In the genomic region with DNA sequence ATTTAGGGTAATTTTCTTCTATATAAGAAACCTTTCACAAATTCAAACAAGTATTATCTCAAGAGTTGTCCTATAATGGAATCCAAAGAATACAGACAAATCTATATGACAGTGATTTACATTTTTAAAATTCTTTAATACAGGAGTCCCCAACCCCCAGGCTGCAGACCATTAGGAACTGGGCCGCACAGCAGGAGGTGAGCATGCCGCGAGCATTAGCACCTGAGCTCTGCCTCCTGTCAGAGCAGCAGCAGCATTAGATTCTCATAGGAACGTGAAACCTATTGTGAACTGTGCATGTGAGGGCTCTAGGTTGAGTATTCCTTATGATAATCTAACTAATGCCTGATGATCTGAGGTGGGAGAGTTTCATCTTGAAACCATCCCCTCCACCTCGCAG, we compare ENCODE assay signal across 24 cellular contexts. TPM values are rescaled to one million over a fixed set of nuclear protein-coding genes. Genes with fewer than 3 reads are reported as not detected.
DNase-seq lines count a peak whose midpoint lies in the region; ATAC-seq and TF ChIP-seq lines count a peak whose summit lies in the region.
"Had no signal": no experiment of that assay in that cellular context is flagged by ENCODE, and none has a peak within 500 bp of the region (broad histone marks: within the 10 kb centered on the region; RNA-seq: fewer than 3 reads in every experiment).

No MANE protein-coding gene starts in this region.

- H3K36me3 Mint-ChIP-seq in GM23338 (ENCODE audit: low read depth) (no peaks in the 10 kb centered on the region), endodermal cell (ENCODE audit: low read depth) (no peaks in the 10 kb centered on the region), CD14-positive monocyte (peaks cover 7 to 10% of the 10 kb centered on the region in 2 donors)

- WGBS in HUES64 = 35% methylated on average over 5 of the region's 5 CpGs
- WGBS in endodermal cell (ENCODE audit: insufficient coverage in 1 of 2, insufficient read length in 1 of 2), 2 experiments = 31 to 63% methylated on average over 3 to 5 of the region's 5 CpGs
- no CpG with 5 or more reads among the region's 5 CpGs for WGBS in trophoblast cell (ENCODE audit: extremely low coverage, insufficient coverage, insufficient read length)

- H3F3A ChIP-seq in GM23338 (replicated peaks; ENCODE audit: low read depth) = no peaks in the 10 kb centered on the region

- no peak overlapping the region for H4K8ac ChIP-seq in trophoblast cell (ENCODE audit: low read depth, low read length)

- DNase-seq in GM23338 (ENCODE audit: low spot score) = peak; percentile 75
- peak; percentile 85 for DNase-seq in endodermal cell
- DNase-seq in trophoblast cell = peak in 1 of 2 donors; percentile 25
- no peak for DNase-seq in CD14-positive monocyte (ENCODE audit: low spot score)
- DNase-seq in NCI-H1105 treated with DMSO at 0.1 percent for 48 hours (lab: John Stamatoyannopoulos, UW) = no peak
- no peak for DNase-seq in RKO (ENCODE audit: low spot score)
- DNase-seq: Calu3; CD8-positive, alpha-beta memory T cell; DMS79 treated with DMSO at 0.1 percent for 48 hours; HFFc6; Kasumi-1; NCI-H1092 treated with DMSO at 0.1 percent for 48 hours; NCI-H1436 treated with DMSO at 0.1 percent for 48 hours; NCI-H2029; NCI-H2227 treated with DMSO at 0.1 percent for 48 hours; NCI-H526 treated with DMSO at 0.1 percent for 48 hours; SHP77 treated with DMSO at 0.1 percent for 48 hours; T-helper 1 cell had no signal

- H3K4me1 Mint-ChIP-seq in GM23338 (peaks cover 32% of the 10 kb centered on the region), endodermal cell (peaks cover 30% of the 10 kb centered on the region), CD14-positive monocyte (no peaks in the 10 kb centered on the region)

- H2AFZ ChIP-seq in GM23338 (no peak overlapping the region), trophoblast cell (ENCODE audit: insufficient read depth, low read length, poor library complexity) (no peak overlapping the region)

- H2AK5ac ChIP-seq in trophoblast cell (ENCODE audit: low read length) = no peak overlapping the region

- TF ChIP-seq CTCF in GM23338 (conservative IDR thresholded peaks at IDR 0.05; ENCODE audit: low read depth in 2 of 2) (no peak), endodermal cell (conservative IDR thresholded peaks at IDR 0.05) (no peak), CD14-positive monocyte (IDR thresholded peaks at IDR 0.05) (no peak)

- peak overlapping the region; percentile 75 for H3K18ac ChIP-seq in trophoblast cell (ENCODE audit: low read length)

- H3K79me2 ChIP-seq in GM23338 (replicated peaks; ENCODE audit: insufficient read depth) (peaks cover 48% of the 10 kb centered on the region), trophoblast cell (ENCODE audit: control insufficient read depth, insufficient read depth, low read length, poor library complexity) (no peaks in the 10 kb centered on the region)

- no peak overlapping the region for H4K91ac ChIP-seq in trophoblast cell (ENCODE audit: low read depth, low read length)

- no peak overlapping the region for H4K12ac ChIP-seq in trophoblast cell (ENCODE audit: low read depth, low read length)

- H3K27me3 ChIP-seq in GM23338 (ENCODE audit: insufficient read depth) (no peaks in the 10 kb centered on the region), HUES64 (ENCODE audit: insufficient read depth, low read length) (no peaks in the 10 kb centered on the region), endodermal cell (ENCODE audit: control insufficient read depth, insufficient read depth, low read length, poor library complexity, severe bottlenecking) (no peaks in the 10 kb centered on the region), trophoblast cell (ENCODE audit: insufficient read depth, low read length) (no peaks in the 10 kb centered on the region)

- H2BK120ac ChIP-seq in trophoblast cell (ENCODE audit: insufficient read depth, low read length, poor library complexity) = no peak overlapping the region

- ATAC-seq in GM23338 = peak; percentile 81
- ATAC-seq: K562, Panc1 had no signal

- H3K4me3 ChIP-seq in GM23338 (no peak overlapping the region), HUES64 (ENCODE audit: low read length) (0 out of 2 replicates have a peak overlapping the region, but pooled peaks have one; percentile 12), endodermal cell (ENCODE audit: low read length) (no peak overlapping the region), trophoblast cell (ENCODE audit: low read depth, low read length) (no peak overlapping the region)
- H3K4me3 ChIP-seq: HAP-1, K562 had no signal

- intact Hi-C loops in CD14-positive monocyte (cut with micrococcal nuclease) = no loop called here

- H3K4me2 ChIP-seq in GM23338 (peak overlapping the region; percentile 48), trophoblast cell (ENCODE audit: low read length) (no peak overlapping the region)

- H3K9ac ChIP-seq in HUES64 (ENCODE audit: low read depth, low read length) (no peak overlapping the region), endodermal cell (ENCODE audit: extremely low read depth, low read length, poor library complexity, severe bottlenecking) (no peak overlapping the region), trophoblast cell (ENCODE audit: low read length) (no peak overlapping the region)

- no peak overlapping the region for H2BK12ac ChIP-seq in trophoblast cell (ENCODE audit: low read length)

- H3K4me1 ChIP-seq in GM23338 (ENCODE audit: insufficient read depth) (peaks cover 30% of the 10 kb centered on the region), HUES64 (ENCODE audit: insufficient read depth, low read length) (peaks cover 33% of the 10 kb centered on the region), endodermal cell (ENCODE audit: control insufficient read depth, insufficient read depth, low read length) (peaks cover 7% of the 10 kb centered on the region), trophoblast cell (ENCODE audit: control insufficient read depth in 1 of 2, insufficient read depth in 2 of 2, low read length in 2 of 2) (peaks cover 3% of the 10 kb centered on the region in 2 experiments)

- H3K23ac ChIP-seq in trophoblast cell (ENCODE audit: low read length) = no peak overlapping the region

- H3K9me3 ChIP-seq in HUES64 (ENCODE audit: insufficient read depth, low read depth, low read length) = no peaks in the 10 kb centered on the region
- H3K9me3 ChIP-seq in endodermal cell (ENCODE audit: control insufficient read depth, low read length) = no peaks in the 10 kb centered on the region
- no peaks in the 10 kb centered on the region for H3K9me3 ChIP-seq in trophoblast cell (ENCODE audit: insufficient read depth, low read depth, low read length)
- H3K9me3 ChIP-seq: HAP-1 had no signal

- no peaks in the 10 kb centered on the region; the same call in 1 of the 2 replicates for H4K20me1 ChIP-seq in GM23338 (replicated peaks; ENCODE audit: insufficient read depth)

- H3K9me3 Mint-ChIP-seq in GM23338 = no peaks in the 10 kb centered on the region
- no peaks in the 10 kb centered on the region for H3K9me3 Mint-ChIP-seq in endodermal cell
- H3K9me3 Mint-ChIP-seq in CD14-positive monocyte = no peaks in the 10 kb centered on the region
- H3K9me3 Mint-ChIP-seq: CD8-positive, alpha-beta memory T cell; HFFc6 had no signal

- H3K14ac ChIP-seq in trophoblast cell (ENCODE audit: low read length) = no peak overlapping the region

- peak overlapping the region; percentile 36 for H3K4ac ChIP-seq in trophoblast cell (ENCODE audit: low read depth, low read length)

- H3K79me1 ChIP-seq in trophoblast cell (ENCODE audit: low read length) = no peaks in the 10 kb centered on the region

- 0 out of 3 replicates have a peak overlapping the region, but pooled peaks have one; percentile 9 for H3K4me3 Mint-ChIP-seq in GM23338
- H3K4me3 Mint-ChIP-seq in endodermal cell = no peak overlapping the region
- H3K4me3 Mint-ChIP-seq in CD14-positive monocyte = no peak overlapping the region
- H3K4me3 Mint-ChIP-seq: B cell, HFFc6 had no signal

- H3K27ac Mint-ChIP-seq in GM23338 = no peak overlapping the region
- no peak overlapping the region for H3K27ac Mint-ChIP-seq in endodermal cell
- no peak overlapping the region for H3K27ac Mint-ChIP-seq in CD14-positive monocyte
- H3K27ac Mint-ChIP-seq: B cell; CD8-positive, alpha-beta memory T cell; HFFc6 had no signal

- H3K9me2 ChIP-seq in GM23338 (ENCODE audit: insufficient read depth) = no peaks in the 10 kb centered on the region

- H3K27me3 Mint-ChIP-seq in GM23338 (ENCODE audit: insufficient read depth, low read depth, poor library complexity) (peaks cover 4% of the 10 kb centered on the region), endodermal cell (ENCODE audit: insufficient read depth) (no peaks in the 10 kb centered on the region), CD14-positive monocyte (ENCODE audit: low read depth in 3 of 3) (no peaks in the 10 kb centered on the region)
- H3K27me3 Mint-ChIP-seq: B cell; CD8-positive, alpha-beta memory T cell had no signal

- no peak overlapping the region for H3K27ac ChIP-seq in GM23338 (ENCODE audit: low read depth)
- no peak overlapping the region for H3K27ac ChIP-seq in HUES64 (ENCODE audit: low read depth, low read length)
- H3K27ac ChIP-seq in endodermal cell (ENCODE audit: low read depth, low read length) = no peak overlapping the region
- no peak overlapping the region for H3K27ac ChIP-seq in trophoblast cell (ENCODE audit: low read depth, low read length)
- H3K27ac ChIP-seq: C4-2B had no signal

- no peak overlapping the region for H2BK5ac ChIP-seq in trophoblast cell (ENCODE audit: low read depth, low read length, poor library complexity)

- no peaks in the 10 kb centered on the region for H3K36me3 ChIP-seq in GM23338 (ENCODE audit: insufficient read depth)
- H3K36me3 ChIP-seq in HUES64 (ENCODE audit: insufficient read depth, low read length) = no peaks in the 10 kb centered on the region
- H3K36me3 ChIP-seq in endodermal cell (ENCODE audit: control insufficient read depth, insufficient read depth, low read length) = no peaks in the 10 kb centered on the region
- H3K36me3 ChIP-seq in trophoblast cell (ENCODE audit: control insufficient read depth in 1 of 2, insufficient read depth in 2 of 2, low read length in 2 of 2) = peaks cover 0 to 1% of the 10 kb centered on the region in 2 experiments
- H3K36me3 ChIP-seq: HAP-1 had no signal

RNA-seq across cellular contexts. Expression of a gene that starts 37.7 kb away (rescaled TPM):
- 26.4 and 42.7 TPM in 2 replicates for total RNA-seq in GM23338 (2014; rRNA removed; shearing (Covaris generic))
- polyA plus RNA-seq in GM23338 (2016; fragmentation: Nextera tagmentation; extraction: Ambion mirVana) = 6.9 and 7.5 TPM in 2 replicates
- polyA plus RNA-seq in HUES64 (2013, experiment 1 of 2) = 16.5 TPM
- 17.6 TPM for polyA plus RNA-seq in HUES64 (2013, experiment 2 of 2)
- total RNA-seq in endodermal cell = 10 to 100 TPM; 32.8 to 38.8 TPM
- 24.1 TPM for polyA plus RNA-seq in endodermal cell (2013, experiment 1 of 2)
- 20.2 TPM for polyA plus RNA-seq in endodermal cell (2013, experiment 2 of 2)
- 29.8 and 31.6 TPM in 2 replicates for polyA plus RNA-seq in trophoblast cell (2013)
- 10 to 100 TPM; 17.4 to 31.3 TPM for polyA plus RNA-seq in CD14-positive monocyte

Comparison
In these comparisons a context has a peak if more than half of its experiments do, and no peak if none do; other contexts are left out.
1. DNase-seq: peak in GM23338 (single experiment) and endodermal cell (single experiment); none in CD14-positive monocyte (single experiment), NCI-H1105 treated with DMSO at 0.1 percent for 48 hours (single experiment) and RKO (single experiment).